In the genomic region with DNA sequence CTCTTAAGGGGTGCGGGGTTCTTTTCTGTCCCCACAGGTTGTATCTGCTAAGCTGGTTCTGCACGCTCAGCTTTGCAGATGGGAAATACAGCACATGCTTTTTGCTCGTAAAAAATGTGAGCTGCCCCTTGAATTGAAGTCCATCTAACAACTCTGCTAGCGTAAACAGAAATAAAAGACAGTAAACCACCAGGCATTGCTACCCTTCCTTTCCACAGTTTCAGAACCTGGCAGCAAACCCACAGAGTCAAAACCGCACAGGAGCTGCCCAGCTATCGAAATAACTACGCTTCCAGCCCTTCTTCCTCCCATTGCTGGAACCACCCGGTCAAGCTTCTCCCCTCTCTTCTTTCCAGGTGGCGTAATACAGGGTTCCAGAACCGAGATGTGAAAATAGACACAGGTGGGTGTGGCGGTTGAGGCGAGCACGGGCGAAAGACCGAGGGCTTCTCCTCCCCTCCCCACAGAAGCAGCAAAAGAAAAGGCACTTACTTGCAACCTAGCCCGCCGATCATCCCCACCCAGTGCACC, we compare ENCODE assay signal across 8 cellular contexts. TPM values are rescaled to one million over a fixed set of nuclear protein-coding genes. Genes with fewer than 3 reads are reported as not detected.
DNase-seq lines count a peak whose midpoint lies in the region; ATAC-seq and TF ChIP-seq lines count a peak whose summit lies in the region.

No MANE protein-coding gene starts in this region.

- BruUV-seq in mammary epithelial cell (replicated peaks; lab: Mats Ljungman, UMichigan): no TSS peak

- CTCF ChIA-PET in mammary epithelial cell (lab: Charles Lee; ENCODE audit: low non-redundant PET): no interaction called here

- H3K9me3 ChIP-seq in mammary epithelial cell (replicated peaks; ENCODE audit: insufficient read depth, low read length): no peaks in the 10 kb centered on the region
- no peaks in the 10 kb centered on the region for H3K9me3 ChIP-seq in aorta (ENCODE audit: control insufficient read depth, low read length)

- peak overlapping the region; percentile 93 for H3K4me2 ChIP-seq in KMS-11
- peak overlapping the region; percentile 92 for H3K4me2 ChIP-seq in mammary epithelial cell (ENCODE audit: insufficient read depth, low read depth, low read length)
- H3K4me2 ChIP-seq in mesendoderm (ENCODE audit: low read length): peak overlapping the region; percentile 66

- intact Hi-C loops in mammary epithelial cell (cut with micrococcal nuclease) (loop anchor here (5.0 kb wide), 1 partner anchor 42 kb away; no protein-coding TSS in a partner anchor), aorta (cut with DNase I) (no loop called here)

- no peak overlapping the region for H4K5ac ChIP-seq in mesendoderm (ENCODE audit: low read length)

- H3K79me2 ChIP-seq in KMS-11 (ENCODE audit: insufficient read depth, low read depth) (peaks cover 12% of the 10 kb centered on the region; the same call in 1 of the 2 replicates), mammary epithelial cell (ENCODE audit: insufficient read depth, low read length) (no peaks in the 10 kb centered on the region), mesendoderm (ENCODE audit: control insufficient read depth, insufficient read depth, low read length) (no peaks in the 10 kb centered on the region)

- DNase-seq in stimulated activated naive CD8-positive, alpha-beta T cell treated with anti-CD3 and anti-CD28 coated beads, Interleukin-15, Interleukin-2, amounts not matched to agents 100 U/mL and 50 U/mL, for 24 hours: no peak
- DNase-seq in mammary epithelial cell (no peak), mesendoderm (no peak), aorta (no peak), NK-92 (lab: John Stamatoyannopoulos, UW; ENCODE audit: unreplicated experiment) (no peak)
- DNase-seq in stimulated activated CD8-positive, alpha-beta memory T cell treated with anti-CD3 and anti-CD28 coated beads, Interleukin-4, amount 100 ng/mL, for 48 hours: no peak

- WGBS in mammary epithelial cell (ENCODE audit: low coverage, missing lambda C conversion rate): 8% methylated on average over 12 of the region's 17 CpGs
- no CpG with 5 or more reads among the region's 17 CpGs for WGBS in mesendoderm (ENCODE audit: extremely low coverage, insufficient coverage, low lambda C conversion rate)
- 1 to 2% methylated on average over 17 of the region's 17 CpGs for WGBS in aorta, 2 donors

- no peaks in the 10 kb centered on the region for H3K36me3 ChIP-seq in KMS-11 (ENCODE audit: insufficient read depth)
- no peaks in the 10 kb centered on the region for H3K36me3 ChIP-seq in mammary epithelial cell (ENCODE audit: insufficient read depth, low read length)
- no peaks in the 10 kb centered on the region for H3K36me3 ChIP-seq in mesendoderm (ENCODE audit: control insufficient read depth, insufficient read depth, low read length)
- H3K36me3 ChIP-seq in aorta (ENCODE audit: control insufficient read depth in 1 of 2, insufficient read depth in 2 of 2, low read length in 1 of 2): no peaks in the 10 kb centered on the region

- peak overlapping the region; percentile 62 for H3K4me3 Mint-ChIP-seq in stimulated activated naive CD8-positive, alpha-beta T cell treated with anti-CD3 and anti-CD28 coated beads, Interleukin-15, Interleukin-2, amounts not matched to agents 100 ng/mL and 50 ng/mL, for 24 hours

- peaks cover 9% of the 10 kb centered on the region for H3K4me1 Mint-ChIP-seq in stimulated activated naive CD8-positive, alpha-beta T cell treated with anti-CD3 and anti-CD28 coated beads, Interleukin-15, Interleukin-2, amounts not matched to agents 100 ng/mL and 50 ng/mL, for 24 hours (ENCODE audit: low read depth)

- dilution Hi-C loops in mammary epithelial cell (cut with HindIII; ENCODE audit: low sequenced_read_pairs): no loop called here

- no peak overlapping the region for H4K8ac ChIP-seq in mesendoderm (ENCODE audit: low read depth, low read length)

- no peak overlapping the region for H3K4ac ChIP-seq in mesendoderm (ENCODE audit: low read depth, low read length)

- H4K20me1 ChIP-seq in KMS-11 (ENCODE audit: insufficient read depth) (no peaks in the 10 kb centered on the region), mammary epithelial cell (ENCODE audit: insufficient read depth, low read length) (no peaks in the 10 kb centered on the region)

- H3K27ac Mint-ChIP-seq in stimulated activated naive CD8-positive, alpha-beta T cell treated with anti-CD3 and anti-CD28 coated beads, Interleukin-15, Interleukin-2, amounts not matched to agents 100 ng/mL and 50 ng/mL, for 24 hours: no peak overlapping the region

- H3K4me3 ChIP-seq in KMS-11 (IDR thresholded peaks at IDR 0.05; ENCODE audit: insufficient read depth, low read depth, low read length): no peak overlapping the region
- peak overlapping the region; percentile 58 to 66 (median 62) for H3K4me3 ChIP-seq in mammary epithelial cell (replicated peaks in 1 of 3; ENCODE audit: insufficient read depth in 1 of 3, low read depth in 2 of 3, low read length in 3 of 3)
- peak overlapping the region; percentile 28 for H3K4me3 ChIP-seq in mesendoderm (ENCODE audit: low read length)
- H3K4me3 ChIP-seq in aorta (ENCODE audit: low read length in 2 of 2): peak overlapping the region; percentile 2 to 68

- H2BK120ac ChIP-seq in mesendoderm (ENCODE audit: low read depth, low read length): no peak overlapping the region

- H3K56ac ChIP-seq in mesendoderm (ENCODE audit: low read length): no peak overlapping the region

- no peak overlapping the region for H2BK15ac ChIP-seq in mesendoderm (replicated peaks; ENCODE audit: low read depth)

- no peak for ATAC-seq in stimulated activated naive CD8-positive, alpha-beta T cell treated with anti-CD3 and anti-CD28 coated beads, Interleukin-15, Interleukin-2, amounts not matched to agents 100 U/mL and 50 U/mL, for 24 hours
- ATAC-seq in aorta (ENCODE audit: low FRiP score): peak; percentile 4

- H3K27ac ChIP-seq in KMS-11: peak overlapping the region; percentile 87
- H3K27ac ChIP-seq in mammary epithelial cell (ENCODE audit: insufficient read depth, low read depth, low read length): no peak overlapping the region
- no peak overlapping the region for H3K27ac ChIP-seq in mesendoderm (ENCODE audit: low read depth, low read length)
- no peak overlapping the region for H3K27ac ChIP-seq in aorta (ENCODE audit: low read depth in 1 of 2, low read length in 2 of 2)

- H3K27me3 ChIP-seq in KMS-11 (ENCODE audit: insufficient read depth, low read depth): no peaks in the 10 kb centered on the region
- no peaks in the 10 kb centered on the region for H3K27me3 ChIP-seq in mammary epithelial cell (ENCODE audit: insufficient read depth, low read length)
- no peaks in the 10 kb centered on the region for H3K27me3 ChIP-seq in mesendoderm (ENCODE audit: insufficient read depth, low read length, poor library complexity)
- no peaks in the 10 kb centered on the region for H3K27me3 ChIP-seq in aorta (ENCODE audit: control insufficient read depth in 1 of 2, insufficient read depth in 2 of 2, low read length in 1 of 2)

- no peaks in the 10 kb centered on the region for H3K36me3 Mint-ChIP-seq in stimulated activated naive CD8-positive, alpha-beta T cell treated with anti-CD3 and anti-CD28 coated beads, Interleukin-15, Interleukin-2, amounts not matched to agents 100 ng/mL and 50 ng/mL, for 24 hours (ENCODE audit: low read depth)

- peaks cover 50% of the 10 kb centered on the region for H3K27me3 Mint-ChIP-seq in stimulated activated naive CD8-positive, alpha-beta T cell treated with anti-CD3 and anti-CD28 coated beads, Interleukin-15, Interleukin-2, amounts not matched to agents 100 ng/mL and 50 ng/mL, for 24 hours

- H2AFZ ChIP-seq in KMS-11 (ENCODE audit: low read depth) (peak overlapping the region; percentile 94), mammary epithelial cell (ENCODE audit: low read depth, low read length) (peak overlapping the region; percentile 97)

- TF ChIP-seq CTCF in KMS-11 (conservative IDR thresholded peaks at IDR 0.05; ENCODE audit: low read depth, low read length): no peak
- TF ChIP-seq CTCF in mammary epithelial cell (conservative IDR thresholded peaks at IDR 0.05 in 1 of 2, IDR thresholded peaks at IDR 0.05 in 1 of 2; ENCODE audit: extremely low read depth in 1 of 2, insufficient read depth in 1 of 2, low read depth in 1 of 2, low read length in 2 of 2): no peak

- H3K9ac ChIP-seq in KMS-11 (peak overlapping the region; percentile 64; the same call in 1 of the 2 replicates), mammary epithelial cell (ENCODE audit: insufficient read depth, low read length) (no peak overlapping the region), mesendoderm (ENCODE audit: low read length) (no peak overlapping the region)

- in situ Hi-C loops in mammary epithelial cell (cut with MboI; ENCODE audit: low sequenced_read_pairs in 2 of 2): no loop called here

- H3K4me1 ChIP-seq in KMS-11 (ENCODE audit: low read depth, poor library complexity, severe bottlenecking) (peaks cover 37% of the 10 kb centered on the region), mammary epithelial cell (ENCODE audit: insufficient read depth, low read length) (peaks cover 6% of the 10 kb centered on the region), mesendoderm (ENCODE audit: control insufficient read depth, low read depth, low read length) (peaks cover 3% of the 10 kb centered on the region), aorta (ENCODE audit: control insufficient read depth in 1 of 2, insufficient read depth in 2 of 2, low read length in 2 of 2) (no peaks in the 10 kb centered on the region)

- no peak overlapping the region for H3K23ac ChIP-seq in mesendoderm (ENCODE audit: low read length)

- no peaks in the 10 kb centered on the region for H3K79me1 ChIP-seq in mesendoderm (ENCODE audit: low read length)

- no peak overlapping the region for H3K18ac ChIP-seq in mesendoderm (ENCODE audit: low read length)

- no peak overlapping the region for H2AK5ac ChIP-seq in mesendoderm (ENCODE audit: low read length)

- no peak overlapping the region for H2BK5ac ChIP-seq in mesendoderm (ENCODE audit: low read length)

- no peaks in the 10 kb centered on the region for H3K9me3 Mint-ChIP-seq in stimulated activated naive CD8-positive, alpha-beta T cell treated with anti-CD3 and anti-CD28 coated beads, Interleukin-15, Interleukin-2, amounts not matched to agents 100 ng/mL and 50 ng/mL, for 24 hours

RNA-seq across cellular contexts. Expression of a gene that starts 0.5 kb away (rescaled TPM):
- total RNA-seq in mammary epithelial cell (1 to 10 TPM; 1.2 to 1.3 TPM), aorta (10 to 100 TPM in 1 of 2 donors, 1 to 10 TPM in 1; 2.9 to 15.2 TPM)
- polyA plus RNA-seq in mammary epithelial cell (0.49 TPM), aorta (under 1 TPM; 0.13 to 0.51 TPM)
- polyA minus RNA-seq in mammary epithelial cell: 22.9 TPM
- polyA plus RNA-seq in mesendoderm (2013, experiment 1 of 2): 0.73 TPM
- 0.80 TPM for polyA plus RNA-seq in mesendoderm (2013, experiment 2 of 2)
